36 cellular contexts compared by ENCODE assay signal in genomic region chr5:41598011-41598410, GRCh38.
A peak's percentile ranks its signal among the peaks of the same experiment; 100 is the strongest.
DNase-seq lines count a peak whose midpoint lies in the region; ATAC-seq and TF ChIP-seq lines count a peak whose summit lies in the region.
"Had no signal": no experiment of that assay in that cellular context is flagged by ENCODE, and none has a peak within 500 bp of the region (broad histone marks: within the 10 kb centered on the region; RNA-seq: fewer than 3 reads in every experiment).

No MANE protein-coding gene starts in this region.

- no peaks in the 10 kb centered on the region for H3K36me3 Mint-ChIP-seq in natural killer cell

- no peak overlapping the region for H3K9ac ChIP-seq in mesendoderm (ENCODE audit: low read length)
- H3K9ac ChIP-seq: BLaER1 treated with 17β-estradiol and CSF1 and Interleukin-3, amounts not matched to agents 10 nM and 100 nM had no signal

- H2AK5ac ChIP-seq in mesendoderm (ENCODE audit: low read length), result no peak overlapping the region

- H3K56ac ChIP-seq in mesendoderm (ENCODE audit: low read length), result no peak overlapping the region

- peak; percentile 40 for DNase-seq in AG10803 (ENCODE audit: low read depth)
- peak; percentile 40 for DNase-seq in HS-27A (ENCODE audit: low read depth)
- peak; percentile 53 to 76 for DNase-seq in cardiac fibroblast (ENCODE audit: low read depth in 2 of 2)
- peak; percentile 1 for DNase-seq in mesendoderm
- no peak for DNase-seq in natural killer cell
- DNase-seq in OCI-M2 (lab: John Stamatoyannopoulos, UW; ENCODE audit: unreplicated experiment), result no peak
- DNase-seq: activated CD4-positive, alpha-beta T cell treated with anti-CD3 and anti-CD28 coated beads for 48 hours; activated CD8-positive, alpha-beta memory T cell treated with anti-CD3 and anti-CD28 coated beads for 24 hours; activated effector memory CD4-positive, alpha-beta T cell treated with anti-CD3 and anti-CD28 coated beads, Interleukin-2, amount 50 U/mL, for 16 hours; activated T-cell treated with anti-CD3 and anti-CD28 coated beads for 4 hours; aorta; Caco-2; GDM1; hippocampal formation; left colon; mammary epithelial cell; NCI-H1092 treated with DMSO at 0.1 percent for 48 hours; NCI-H187; NCI-H446 treated with DMSO at 0.1 percent for 48 hours; pancreas; SJCRH30; stimulated activated CD4-positive, alpha-beta T cell treated with anti-CD3 and anti-CD28 coated beads, Interleukin-1b, Interleukin-23, amount 100 ng/mL, for 48 hours; stimulated activated CD8-positive, alpha-beta memory T cell treated with anti-CD3 and anti-CD28 coated beads, Interleukin-4, amount 100 ng/mL, for 48 hours; stimulated activated naive CD8-positive, alpha-beta T cell treated with anti-CD3 and anti-CD28 coated beads, Interleukin-15, amount 100 ng/mL, for 72 hours; T-helper 9 cell; thyroid gland; WERI-Rb-1 had no signal

- no peak overlapping the region for H3K4ac ChIP-seq in mesendoderm (ENCODE audit: low read depth, low read length)

- no peaks in the 10 kb centered on the region for H3K79me2 ChIP-seq in mesendoderm (ENCODE audit: control insufficient read depth, insufficient read depth, low read length)

- no peaks in the 10 kb centered on the region for H3K79me1 ChIP-seq in mesendoderm (ENCODE audit: low read length)

- no peak overlapping the region for H3K27ac ChIP-seq in mesendoderm (ENCODE audit: low read depth, low read length)
- H3K27ac ChIP-seq: BLaER1 treated with 17β-estradiol and CSF1 and Interleukin-3, amounts not matched to agents 10 nM and 100 nM; esophagus muscularis mucosa; gastroesophageal sphincter; pancreas; SJCRH30; thyroid gland; WERI-Rb-1 had no signal

- H3K23ac ChIP-seq in mesendoderm (ENCODE audit: low read length), result no peak overlapping the region

- H3K9me3 Mint-ChIP-seq in natural killer cell, result peaks cover 11 to 14% of the 10 kb centered on the region in 2 donors

- H3K4me3 Mint-ChIP-seq in natural killer cell, result no peak overlapping the region
- H3K4me3 Mint-ChIP-seq: activated naive CD8-positive, alpha-beta T cell; stimulated activated naive CD8-positive, alpha-beta T cell treated with anti-CD3 and anti-CD28 coated beads, Interleukin-15, amount 100 ng/mL, for 72 hours had no signal

- no peak overlapping the region for H2BK5ac ChIP-seq in mesendoderm (ENCODE audit: low read length)

- TF ChIP-seq CTCF in AG10803 (conservative IDR thresholded peaks at IDR 0.05; ENCODE audit: low read length) (no peak), cardiac fibroblast (IDR thresholded peaks at IDR 0.05; ENCODE audit: low read depth, low read length) (no peak), natural killer cell (IDR thresholded peaks at IDR 0.05) (no peak)

- H3K27ac Mint-ChIP-seq in natural killer cell, result no peak overlapping the region
- H3K27ac Mint-ChIP-seq: activated naive CD8-positive, alpha-beta T cell had no signal

- no peaks in the 10 kb centered on the region for H3K4me1 ChIP-seq in mesendoderm (ENCODE audit: control insufficient read depth, low read depth, low read length)
- H3K4me1 ChIP-seq: BLaER1 treated with 17β-estradiol and CSF1 and Interleukin-3, amounts not matched to agents 10 nM and 100 nM; Caco-2; esophagus muscularis mucosa; gastroesophageal sphincter; pancreas; SJCRH30; thyroid gland had no signal

- ATAC-seq in natural killer cell, result no peak
- ATAC-seq in GM19035 (IDR thresholded peaks at IDR 0.05; ENCODE audit: unreplicated experiment), result no peak
- ATAC-seq in HG03520 (IDR thresholded peaks at IDR 0.05; ENCODE audit: unreplicated experiment), result no peak
- ATAC-seq: gastroesophageal sphincter; HCT116; K562; left colon; pancreas; stimulated activated naive CD8-positive, alpha-beta T cell treated with anti-CD3 and anti-CD28 coated beads, Interleukin-15, amount 100 ng/mL, for 72 hours had no signal

- intact Hi-C loops in natural killer cell (cut with micrococcal nuclease), result no loop called here

- H2BK120ac ChIP-seq in mesendoderm (ENCODE audit: low read depth, low read length), result no peak overlapping the region

- no peaks in the 10 kb centered on the region for H3K27me3 ChIP-seq in mesendoderm (ENCODE audit: insufficient read depth, low read length, poor library complexity)
- H3K27me3 ChIP-seq: BLaER1 treated with 17β-estradiol and CSF1 and Interleukin-3, amounts not matched to agents 10 nM and 100 nM; esophagus muscularis mucosa; gastroesophageal sphincter; pancreas; SJCRH30; thyroid gland had no signal

- no peak overlapping the region for H2BK15ac ChIP-seq in mesendoderm (replicated peaks; ENCODE audit: low read depth)

- H3K27me3 Mint-ChIP-seq in natural killer cell (ENCODE audit: low read depth in 2 of 2), result no peaks in the 10 kb centered on the region
- H3K27me3 Mint-ChIP-seq: activated naive CD8-positive, alpha-beta T cell; stimulated activated naive CD8-positive, alpha-beta T cell treated with anti-CD3 and anti-CD28 coated beads, Interleukin-15, amount 100 ng/mL, for 72 hours had no signal

- no peak overlapping the region for H4K5ac ChIP-seq in mesendoderm (ENCODE audit: low read length)

- H3K18ac ChIP-seq in mesendoderm (ENCODE audit: low read length), result no peak overlapping the region

- H4K8ac ChIP-seq in mesendoderm (ENCODE audit: low read depth, low read length), result no peak overlapping the region

- H3K36me3 ChIP-seq in mesendoderm (ENCODE audit: control insufficient read depth, insufficient read depth, low read length), result no peaks in the 10 kb centered on the region
- H3K36me3 ChIP-seq: BLaER1 treated with 17β-estradiol and CSF1 and Interleukin-3, amounts not matched to agents 10 nM and 100 nM; esophagus muscularis mucosa; gastroesophageal sphincter; pancreas; SJCRH30; thyroid gland; WERI-Rb-1 had no signal

- no peak overlapping the region for H3K4me2 ChIP-seq in mesendoderm (ENCODE audit: low read length)
- H3K4me2 ChIP-seq: BLaER1 treated with 17β-estradiol and CSF1 and Interleukin-3, amounts not matched to agents 10 nM and 100 nM; smooth muscle cell had no signal

- H3K4me3 ChIP-seq in AG10803 (ENCODE audit: low read length) (no peak overlapping the region), cardiac fibroblast (replicated peaks in 1 of 2; ENCODE audit: low read depth in 2 of 2, low read length in 2 of 2) (no peak overlapping the region), mesendoderm (ENCODE audit: low read length) (no peak overlapping the region)
- H3K4me3 ChIP-seq: BLaER1 treated with 17β-estradiol and CSF1 and Interleukin-3, amounts not matched to agents 10 nM and 100 nM; esophagus muscularis mucosa; gastroesophageal sphincter; K562; pancreas; SJCRH30; smooth muscle cell; thyroid gland had no signal

- H3K4me1 Mint-ChIP-seq in natural killer cell, result no peaks in the 10 kb centered on the region
- H3K4me1 Mint-ChIP-seq: stimulated activated naive CD8-positive, alpha-beta T cell treated with anti-CD3 and anti-CD28 coated beads, Interleukin-15, amount 100 ng/mL, for 72 hours had no signal

Comparison
In these comparisons a context has a peak if more than half of its experiments do, and no peak if none do; other contexts are left out.
1. DNase-seq: peak in AG10803 (single experiment), HS-27A (single experiment), cardiac fibroblast (2 of 2) and mesendoderm (single experiment); none in natural killer cell (single experiment) and OCI-M2 (single experiment).